ENCODE assay signal across 23 cellular contexts in the genomic region with DNA sequence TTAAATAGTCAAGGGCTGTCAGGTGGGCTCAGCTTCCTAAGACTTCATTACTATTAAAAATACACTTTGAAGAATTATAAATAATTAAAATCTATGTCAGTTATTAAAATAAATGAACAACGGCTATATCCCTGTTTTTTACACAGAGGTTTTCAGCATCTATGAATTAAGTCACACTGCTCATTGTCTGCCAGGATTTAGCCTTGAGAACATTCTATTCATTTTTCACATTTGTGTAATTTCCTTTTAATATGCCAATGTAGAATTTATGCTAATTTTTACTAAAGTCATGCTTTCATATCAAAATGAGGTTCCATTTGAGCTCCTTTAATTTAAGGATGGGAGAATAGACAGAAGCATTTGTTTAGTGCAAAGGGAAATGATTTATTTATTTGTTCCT.
"Had no signal": no experiment of that assay in that cellular context is flagged by ENCODE, and none has a peak within 500 bp of the region (broad histone marks: within the 10 kb centered on the region; RNA-seq: fewer than 3 reads in every experiment).

No MANE protein-coding gene starts in this region.

- H3K4me1 ChIP-seq: prostate gland, right atrium auricular region, stomach, thyroid gland, vagina had no signal

- ATAC-seq: esophagus mucosa; left lobe of liver; natural killer cell treated with Interleukin-12 subunit alpha and Interleukin-12 subunit beta and Interleukin-15 and Interleukin-18, amount 100 ng/mL, for 72 hours; sciatic nerve; stimulated activated effector memory CD8-positive, alpha-beta T cell treated with anti-CD3 and anti-CD28 coated beads, Interleukin-12 subunit alpha, Interleukin-12 subunit beta, amount 100 ng/mL, for 72 hours had no signal

- H3K27ac ChIP-seq: dorsolateral prefrontal cortex, epithelial cell of prostate, neural progenitor cell, prostate gland, right atrium auricular region, stomach, thyroid gland, vagina had no signal

- H3K36me3 ChIP-seq: neural progenitor cell, prostate gland, right atrium auricular region, stomach, thyroid gland, vagina had no signal

- H3K4me2 ChIP-seq: neural progenitor cell had no signal

- DNase-seq: cortex of kidney; dorsolateral prefrontal cortex; effector CD4-positive, alpha-beta T cell; head of caudate nucleus; kidney; stimulated activated CD4-positive, alpha-beta T cell treated with anti-CD3 and anti-CD28 coated beads, Interleukin-2, amount 100 ng/mL, for 24 hours; stimulated activated CD4-positive, alpha-beta T cell treated with anti-CD3 and anti-CD28 coated beads, Interleukin-4, amount 100 ng/mL, for 24 hours; stimulated activated naive CD4-positive, alpha-beta T cell treated with Interleukin-2 at 50 U/mL for 16 hours; stomach; thyroid gland; trophoblast cell had no signal

- H2AFZ ChIP-seq: neural progenitor cell had no signal

- FAIRE-seq: frontal cortex, kidney had no signal

- H3K9me3 ChIP-seq: prostate gland, right atrium auricular region, stomach, thyroid gland, vagina had no signal

- H3K9ac ChIP-seq: neural progenitor cell had no signal

- H3K4me3 ChIP-seq: dorsolateral prefrontal cortex, lung, neural progenitor cell, prostate gland, right atrium auricular region, stomach, thyroid gland, vagina had no signal

- H3K27me3 ChIP-seq: right atrium auricular region, stomach, thyroid gland, vagina had no signal
